In the genomic region with DNA sequence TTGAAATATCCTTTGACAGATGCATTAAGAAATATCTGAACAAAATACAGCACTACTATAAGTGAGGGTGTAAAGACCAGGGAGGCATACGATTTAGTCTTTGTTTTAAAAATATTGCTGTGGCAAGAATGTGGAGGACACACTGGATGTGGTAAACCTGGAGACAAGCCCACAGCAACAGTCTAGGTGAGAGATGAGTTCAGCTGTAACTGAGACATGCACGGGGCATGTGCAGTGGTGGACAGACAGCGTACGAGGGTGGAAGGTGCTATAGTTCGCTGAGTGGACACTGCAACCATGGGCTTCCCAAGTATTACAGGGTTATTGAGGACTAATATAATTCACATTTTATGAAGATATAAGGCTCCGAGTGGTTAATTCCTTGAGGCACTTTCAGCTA, we compare ENCODE assay signal across 10 cellular contexts. TPM values are rescaled to one million over a fixed set of nuclear protein-coding genes. Genes with fewer than 3 reads are reported as not detected.
DNase-seq lines count a peak whose midpoint lies in the region; ATAC-seq and TF ChIP-seq lines count a peak whose summit lies in the region.
"Had no signal": no experiment of that assay in that cellular context is flagged by ENCODE, and none has a peak within 500 bp of the region (broad histone marks: within the 10 kb centered on the region; RNA-seq: fewer than 3 reads in every experiment).

No MANE protein-coding gene starts in this region.

- CTCF ChIA-PET in activated B cell treated with CpG ODN at 0.5 μM for 24 hours (lab: Charles Lee) = no interaction called here

- POLR2A ChIA-PET in activated B cell treated with CpG ODN at 0.5 μM for 24 hours (lab: Charles Lee) = no interaction called here

- H3K27me3 ChIP-seq in cardiac muscle cell (no peaks in the 10 kb centered on the region), suprapubic skin (no peaks in the 10 kb centered on the region)

- DNase-seq in cardiac muscle cell (ENCODE audit: low read depth in 1 of 2, low spot score in 1 of 2) (no peak), left ventricle myocardium superior (no peak), activated B cell treated with CpG ODN at 0.5 μM for 24 hours (no peak), glomerular visceral epithelial cell (ENCODE audit: extremely low spot score) (peak; percentile 13), type B pancreatic cell (ENCODE audit: extremely low spot score, unreplicated experiment) (no peak), NCI-H2196 (lab: John Stamatoyannopoulos, UW; ENCODE audit: unreplicated experiment) (no peak), NCI-H187 (lab: John Stamatoyannopoulos, UW) (no peak), suprapubic skin (ENCODE audit: low spot score in 2 of 2) (no peak)
- DNase-seq: NCI-H1417 treated with DMSO at 0.1 percent for 48 hours, Right ventricle myocardium superior had no signal

- H3K4me3 ChIP-seq in cardiac muscle cell = peak overlapping the region; percentile 66
- H3K4me3 ChIP-seq in suprapubic skin = no peak overlapping the region

- H3K27ac Mint-ChIP-seq in activated B cell treated with CpG ODN at 0.5 μM for 24 hours (no peak overlapping the region), type B pancreatic cell (peak overlapping the region; percentile 84)

- no peaks in the 10 kb centered on the region for H3K27me3 Mint-ChIP-seq in activated B cell treated with CpG ODN at 0.5 μM for 24 hours
- H3K27me3 Mint-ChIP-seq in type B pancreatic cell = no peaks in the 10 kb centered on the region

- no peak for TF ChIP-seq POLR2A in suprapubic skin (IDR thresholded peaks at IDR 0.05)

- H3K4me1 Mint-ChIP-seq in activated B cell treated with CpG ODN at 0.5 μM for 24 hours = peaks cover 25% of the 10 kb centered on the region
- H3K4me1 Mint-ChIP-seq in type B pancreatic cell (ENCODE audit: unreplicated experiment) = peaks cover 26% of the 10 kb centered on the region

- peaks cover 9% of the 10 kb centered on the region for H3K36me3 Mint-ChIP-seq in activated B cell treated with CpG ODN at 0.5 μM for 24 hours (ENCODE audit: low read depth)
- H3K36me3 Mint-ChIP-seq in type B pancreatic cell = no peaks in the 10 kb centered on the region

- H3K9me3 ChIP-seq in cardiac muscle cell (ENCODE audit: low read depth) (no peaks in the 10 kb centered on the region), suprapubic skin (no peaks in the 10 kb centered on the region)

- H3K4me1 ChIP-seq in cardiac muscle cell (ENCODE audit: low read depth) (peaks cover 15% of the 10 kb centered on the region), suprapubic skin (peaks cover 25% of the 10 kb centered on the region)

- intact Hi-C loops in left ventricle myocardium superior (cut with micrococcal nuclease) (no loop called here), activated B cell treated with CpG ODN at 0.5 μM for 24 hours (cut with micrococcal nuclease) (loop anchor here (5.0 kb wide), 2 partner anchors 330 to 425 kb away; a partner anchor contains a TSS)

- no peak overlapping the region for H3K27ac ChIP-seq in cardiac muscle cell
- no peak overlapping the region for H3K27ac ChIP-seq in suprapubic skin

- H3K4me3 Mint-ChIP-seq in activated B cell treated with CpG ODN at 0.5 μM for 24 hours = peak overlapping the region; percentile 92
- H3K4me3 Mint-ChIP-seq in type B pancreatic cell = peak overlapping the region; percentile 94

- ATAC-seq in left ventricle myocardium superior = no peak
- ATAC-seq in activated B cell treated with CpG ODN at 0.5 μM for 24 hours (ENCODE audit: low read depth) = no peak

- no peaks in the 10 kb centered on the region for H3K36me3 ChIP-seq in cardiac muscle cell
- H3K36me3 ChIP-seq in suprapubic skin = no peaks in the 10 kb centered on the region

- 78% methylated on average over 6 of the region's 6 CpGs for WGBS in suprapubic skin

- TF ChIP-seq CTCF in cardiac muscle cell (IDR thresholded peaks at IDR 0.05; ENCODE audit: low read depth, low read length) = no peak
- no peak for TF ChIP-seq CTCF in activated B cell treated with CpG ODN at 0.5 μM for 24 hours (IDR thresholded peaks at IDR 0.05)
- TF ChIP-seq CTCF in type B pancreatic cell (conservative IDR thresholded peaks at IDR 0.05) = no peak
- no peak for TF ChIP-seq CTCF in suprapubic skin (IDR thresholded peaks at IDR 0.05)

- no peak for TF ChIP-seq EP300 in suprapubic skin (IDR thresholded peaks at IDR 0.05)

- no peaks in the 10 kb centered on the region for H3K9me3 Mint-ChIP-seq in activated B cell treated with CpG ODN at 0.5 μM for 24 hours
- no peaks in the 10 kb centered on the region for H3K9me3 Mint-ChIP-seq in type B pancreatic cell

RNA-seq across cellular contexts. Expression of a gene that starts 1.8 kb away (rescaled TPM):
- total RNA-seq in cardiac muscle cell (3.1 and 3.7 TPM in 2 replicates), left ventricle myocardium superior (3.6 TPM), activated B cell treated with CpG ODN at 0.5 μM for 24 hours (2.3 and 2.7 TPM in 2 replicates), type B pancreatic cell (ENCODE audit: low replicate concordance) (5.6 and 6.3 TPM in 2 replicates), suprapubic skin (1 to 10 TPM; 2.8 to 4.4 (median 3.5) TPM)
- 5.7 and 6.6 TPM in 2 replicates for polyA plus RNA-seq in cardiac muscle cell

RNA-seq across cellular contexts. Expression of a gene that starts 36.7 kb away (rescaled TPM):
- total RNA-seq in cardiac muscle cell = 35.8 and 61.3 TPM in 2 replicates
- 26.4 and 36.1 TPM in 2 replicates for polyA plus RNA-seq in cardiac muscle cell
- 7.6 TPM for total RNA-seq in left ventricle myocardium superior
- 1.0 and 1.8 TPM in 2 replicates for total RNA-seq in activated B cell treated with CpG ODN at 0.5 μM for 24 hours
- 26.0 and 47.0 TPM in 2 replicates for total RNA-seq in type B pancreatic cell (ENCODE audit: low replicate concordance)
- total RNA-seq in suprapubic skin = 1 to 10 TPM; 2.0 to 6.9 (median 2.6) TPM
